14 cellular contexts compared by ENCODE assay signal in genomic region chr2:235640900-235641299, GRCh38.
DNase-seq lines count a peak whose midpoint lies in the region; ATAC-seq, FAIRE-seq and TF ChIP-seq lines count a peak whose summit lies in the region.
"Had no signal": no experiment of that assay in that cellular context is flagged by ENCODE, and none has a peak within 500 bp of the region (broad histone marks: within the 10 kb centered on the region; RNA-seq: fewer than 3 reads in every experiment).

No MANE protein-coding gene starts in this region.

- TF ChIP-seq EP300 in upper lobe of left lung (IDR thresholded peaks at IDR 0.05): no peak
- no peak for TF ChIP-seq EP300 in HepG2 (IDR thresholded peaks at IDR 0.05; ENCODE audit: low read depth in 2 of 2, low read length in 2 of 2)
- no peak for TF ChIP-seq EP300 in HepG2 (CRISPR knock-in tag; IDR thresholded peaks at IDR 0.05; ENCODE audit: borderline replicate concordance)

- peaks cover 24% of the 10 kb centered on the region; the same call in 1 of the 2 replicates for H4K20me1 ChIP-seq in HepG2 (ENCODE audit: insufficient read depth, low read length)

- peaks cover 5% of the 10 kb centered on the region for H3K4me1 ChIP-seq in colonic mucosa
- H3K4me1 ChIP-seq in upper lobe of left lung: peaks cover 20 to 43% (median 27%) of the 10 kb centered on the region in 4 donors
- H3K4me1 ChIP-seq in HepG2 (ENCODE audit: insufficient read depth, low read length): peaks cover 11% of the 10 kb centered on the region

- H3K27ac Mint-ChIP-seq in nephron progenitor cell: peak overlapping the region; percentile 92
- H3K27ac Mint-ChIP-seq: activated naive CD4-positive, alpha-beta T cell treated with anti-CD3 and anti-CD28 coated beads, Interleukin-2, amount 10 ng/mL, durations not matched to agents 7 days and 5 days; stimulated activated naive B cell treated with anti-CD40 and anti-IgM and Interleukin-4, amounts not matched to agents 10 μg/mL and 1 μg/mL and 100 μg/mL, for 72 hours had no signal

- intact Hi-C loops in colonic mucosa (cut with DNase I): no loop called here
- intact Hi-C loops in HepG2 (cut with micrococcal nuclease; ENCODE audit: unreplicated experiment): loop anchor here (2.0 kb wide), 1 partner anchor 106 kb away; no protein-coding TSS in a partner anchor

- TF ChIP-seq POLR2A in upper lobe of left lung (IDR thresholded peaks at IDR 0.05): no peak
- TF ChIP-seq POLR2A in HepG2 (IDR thresholded peaks at IDR 0.05; ENCODE audit: insufficient read depth in 1 of 2, low read depth in 2 of 2, low read length in 2 of 2): no peak

- H3K4me3 Mint-ChIP-seq in nephron progenitor cell: no peak overlapping the region
- H3K4me3 Mint-ChIP-seq: activated naive CD4-positive, alpha-beta T cell treated with anti-CD3 and anti-CD28 coated beads, Interleukin-2, amount 10 ng/mL, durations not matched to agents 7 days and 5 days; stimulated activated naive B cell treated with anti-CD40 and anti-IgM and Interleukin-4, amounts not matched to agents 10 μg/mL and 1 μg/mL and 100 μg/mL, for 72 hours had no signal

- DNase-seq in DMS 273 (lab: John Stamatoyannopoulos, UW; ENCODE audit: unreplicated experiment) (peak; percentile 29), DMS 273 treated with DMSO at 0.1 percent for 48 hours (lab: John Stamatoyannopoulos, UW) (no peak), colonic mucosa (no peak), nephron progenitor cell (no peak), upper lobe of left lung (no peak), left lobe of liver (ENCODE audit: low spot score) (no peak), HepG2 (ENCODE audit: low spot score) (no peak), NCI-H345 treated with DMSO at 0.1 percent for 48 hours (lab: John Stamatoyannopoulos, UW; ENCODE audit: unreplicated experiment) (no peak)
- DNase-seq: 8988T; activated naive CD4-positive, alpha-beta T cell treated with anti-CD3 and anti-CD28 coated beads, Interleukin-2, amount 10 ng/mL, durations not matched to agents 7 days and 5 days; central memory CD4-positive, alpha-beta T cell; stimulated activated CD4-positive, alpha-beta T cell treated with anti-CD3 and anti-CD28 coated beads, Interleukin-4, amount 100 ng/mL, for 4 hours; stimulated activated naive B cell treated with anti-CD40 and anti-IgM and Interleukin-4, amounts not matched to agents 10 μg/mL and 1 μg/mL and 100 μg/mL, for 72 hours had no signal

- peaks cover 13% of the 10 kb centered on the region for H3K36me3 Mint-ChIP-seq in nephron progenitor cell (ENCODE audit: low read depth)
- H3K36me3 Mint-ChIP-seq: activated naive CD4-positive, alpha-beta T cell treated with anti-CD3 and anti-CD28 coated beads, Interleukin-2, amount 10 ng/mL, durations not matched to agents 7 days and 5 days; stimulated activated naive B cell treated with anti-CD40 and anti-IgM and Interleukin-4, amounts not matched to agents 10 μg/mL and 1 μg/mL and 100 μg/mL, for 72 hours had no signal

- no peaks in the 10 kb centered on the region for H3K9me3 ChIP-seq in colonic mucosa
- H3K9me3 ChIP-seq in upper lobe of left lung: no peaks in the 10 kb centered on the region
- H3K9me3 ChIP-seq in HepG2 (ENCODE audit: low read length): no peaks in the 10 kb centered on the region
- H3K9me3 ChIP-seq: psoas muscle had no signal

- H3K79me2 ChIP-seq in HepG2 (ENCODE audit: insufficient read depth, low read length): peaks cover 12% of the 10 kb centered on the region

- H3K27me3 ChIP-seq in colonic mucosa (no peaks in the 10 kb centered on the region), upper lobe of left lung (no peaks in the 10 kb centered on the region), HepG2 (ENCODE audit: control insufficient read depth in 1 of 2, insufficient read depth in 2 of 2, low read length in 2 of 2) (no peaks in the 10 kb centered on the region)

- POLR2A ChIA-PET in HepG2 (lab: Yijun Ruan, JAX): no interaction called here

- H3K36me3 ChIP-seq in colonic mucosa (no peaks in the 10 kb centered on the region), upper lobe of left lung (no peaks in the 10 kb centered on the region), HepG2 (replicated peaks in 1 of 2; ENCODE audit: control insufficient read depth in 1 of 2, insufficient read depth in 2 of 2, low read length in 2 of 2) (peaks cover 0 to 1% of the 10 kb centered on the region in 2 experiments; a peak in 1 of 5 replicates)

- CTCF ChIA-PET in HepG2 (lab: Yijun Ruan, JAX; ENCODE audit: low intra/inter-chr PET ratio, low total read pairs): no interaction called here

- H3K9me3 Mint-ChIP-seq in nephron progenitor cell: no peaks in the 10 kb centered on the region
- H3K9me3 Mint-ChIP-seq: activated naive CD4-positive, alpha-beta T cell treated with anti-CD3 and anti-CD28 coated beads, Interleukin-2, amount 10 ng/mL, durations not matched to agents 7 days and 5 days; stimulated activated naive B cell treated with anti-CD40 and anti-IgM and Interleukin-4, amounts not matched to agents 10 μg/mL and 1 μg/mL and 100 μg/mL, for 72 hours had no signal

- ATAC-seq in upper lobe of left lung (ENCODE audit: low FRiP score in 2 of 2): no peak
- ATAC-seq in left lobe of liver: no peak
- ATAC-seq in HepG2: no peak
- ATAC-seq: psoas muscle; stimulated activated naive B cell treated with anti-CD40 and anti-IgM and Interleukin-4, amounts not matched to agents 10 μg/mL and 1 μg/mL and 100 μg/mL, for 72 hours had no signal

- no peak for TF ChIP-seq RAD21 in HepG2 (CRISPR knock-in tag; IDR thresholded peaks at IDR 0.05)

- H3K27ac ChIP-seq in colonic mucosa (peak overlapping the region; percentile 53), upper lobe of left lung (peak overlapping the region in 3 of 4 donors; percentile 16 to 58 (median 40)), HepG2 (ENCODE audit: extremely low read length, insufficient read depth, low read length) (no peak overlapping the region)

- TF ChIP-seq CTCF in colonic mucosa (IDR thresholded peaks at IDR 0.05) (no peak), nephron progenitor cell (IDR thresholded peaks at IDR 0.05) (no peak), upper lobe of left lung (IDR thresholded peaks at IDR 0.05) (no peak), HepG2 (CRISPR knock-in tag; IDR thresholded peaks at IDR 0.05) (no peak)

- H3K4me3 ChIP-seq in colonic mucosa (no peak overlapping the region), upper lobe of left lung (no peak overlapping the region), HepG2 (replicated peaks in 1 of 3; ENCODE audit: insufficient read depth in 1 of 3, low read depth in 2 of 3, low read length in 3 of 3) (no peak overlapping the region)
- H3K4me3 ChIP-seq: psoas muscle had no signal

- FAIRE-seq in HepG2 (lab: Jason Lieb, UNC): no peak

- in situ Hi-C loops in HepG2 (cut with HindIII; ENCODE audit: extremely low pct_ligation_motif_present, low pct_unique_long_range_greater_than_20kb): no loop called here

- peaks cover 73% of the 10 kb centered on the region for H3K4me1 Mint-ChIP-seq in nephron progenitor cell
- H3K4me1 Mint-ChIP-seq: activated naive CD4-positive, alpha-beta T cell treated with anti-CD3 and anti-CD28 coated beads, Interleukin-2, amount 10 ng/mL, durations not matched to agents 7 days and 5 days; stimulated activated naive B cell treated with anti-CD40 and anti-IgM and Interleukin-4, amounts not matched to agents 10 μg/mL and 1 μg/mL and 100 μg/mL, for 72 hours had no signal

- no peak overlapping the region for H3K4me2 ChIP-seq in HepG2 (ENCODE audit: low read depth, low read length)

- no TSS peak for BruUV-seq in HepG2 (replicated peaks; lab: Mats Ljungman, UMichigan)

- H3K9ac ChIP-seq in colonic mucosa (ENCODE audit: low read depth in 2 of 2, low read length in 2 of 2) (peak overlapping the region in 1 of 2 donors; percentile 13), HepG2 (ENCODE audit: insufficient read depth, low read depth, low read length) (no peak overlapping the region)

- H3K27me3 Mint-ChIP-seq in nephron progenitor cell (ENCODE audit: low read depth, poor library complexity): no peaks in the 10 kb centered on the region

- H2AFZ ChIP-seq in HepG2 (ENCODE audit: low read length): no peak overlapping the region

- 49 to 61% methylated on average over 3 of the region's 3 CpGs for WGBS in upper lobe of left lung, 2 donors
- WGBS in HepG2 (ENCODE audit: low lambda C conversion rate): 98% methylated on average over 3 of the region's 3 CpGs

TF ChIP-seq in HepG2, 621 proteins besides CTCF, POLR2A, EP300 and RAD21 (continues in another document):
- TF ChIP-seq TCF7L2 (IDR thresholded peaks at IDR 0.05; ENCODE audit: low read depth, low read length) (no peak), ZFP41 (CRISPR knock-in tag; IDR thresholded peaks at IDR 0.05; ENCODE audit: borderline replicate concordance) (no peak), ZFX (CRISPR knock-in tag; IDR thresholded peaks at IDR 0.05; ENCODE audit: low read depth) (no peak)
